Comparison of ENCODE assay signal across 22 cellular contexts in the genomic region with DNA sequence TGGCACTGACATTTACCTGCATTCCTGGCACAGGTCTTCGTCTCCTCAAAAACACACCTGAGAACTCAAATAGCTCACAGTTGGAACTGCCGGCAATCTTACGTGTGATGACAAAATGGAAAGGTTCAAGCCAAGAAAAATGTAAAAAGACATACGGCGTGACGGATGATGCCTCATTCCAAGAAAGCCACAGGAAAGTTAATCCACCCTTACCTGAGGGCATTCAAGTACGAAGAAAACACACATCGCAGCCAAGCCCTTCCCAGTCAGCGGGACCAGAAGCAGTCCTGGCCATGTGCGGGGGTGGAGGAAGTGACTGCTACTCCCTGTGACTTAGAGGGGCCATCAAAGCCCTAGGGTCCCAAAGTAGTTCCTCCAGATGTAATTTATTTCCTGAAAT.
DNase-seq lines count a peak whose midpoint lies in the region; ATAC-seq, FAIRE-seq and TF ChIP-seq lines count a peak whose summit lies in the region.
"Had no signal": no experiment of that assay in that cellular context is flagged by ENCODE, and none has a peak within 500 bp of the region (broad histone marks: within the 10 kb centered on the region; RNA-seq: fewer than 3 reads in every experiment).

No MANE protein-coding gene starts in this region.

- H3K9me3 Mint-ChIP-seq in WTC11: no peaks in the 10 kb centered on the region
- no peaks in the 10 kb centered on the region for H3K9me3 Mint-ChIP-seq in CD4-positive, alpha-beta T cell

- H3K4ac ChIP-seq in H1 (replicated peaks; ENCODE audit: insufficient read length, low read depth, low read length): no peak overlapping the region

- no peak overlapping the region for H4K91ac ChIP-seq in H1 (replicated peaks; ENCODE audit: insufficient read length, low read length)

- H2BK12ac ChIP-seq in H1 (ENCODE audit: low read depth, low read length): no peak overlapping the region

- H3K36me3 Mint-ChIP-seq in WTC11: no peaks in the 10 kb centered on the region
- H3K36me3 Mint-ChIP-seq in CD4-positive, alpha-beta T cell (ENCODE audit: low read depth): no peaks in the 10 kb centered on the region

- H4K8ac ChIP-seq in H1 (ENCODE audit: extremely low read depth, insufficient read depth, low read length): no peak overlapping the region

- H3K23ac ChIP-seq in H1 (ENCODE audit: insufficient read length): no peak overlapping the region

- H3K4me1 ChIP-seq in H1 (replicated peaks in 1 of 4; ENCODE audit: control insufficient read depth in 3 of 4, insufficient read depth in 4 of 4, low read length in 3 of 4): peaks cover 0 to 14% (median 8%) of the 10 kb centered on the region in 4 experiments; a peak in 5 of 7 replicates
- H3K4me1 ChIP-seq in prostate gland (replicated peaks): no peaks in the 10 kb centered on the region
- H3K4me1 ChIP-seq: A549, BE2C had no signal

- H2AFZ ChIP-seq in H1 (ENCODE audit: low read length): peak overlapping the region; percentile 41

- 97% methylated on average over 10 of the region's 10 CpGs; no CpG with 5 or more reads in 1 of the 2 experiments for WGBS in H1 (ENCODE audit: extremely low coverage in 1 of 2, insufficient coverage in 1 of 2, insufficient read length in 1 of 2, insufficient replicate concordance in 2 of 2, low coverage in 1 of 2, low lambda C conversion rate in 2 of 2, missing lambda C conversion rate in 1 of 2), 2 experiments
- 53% methylated on average over 10 of the region's 10 CpGs for WGBS in prostate gland

- POLR2A ChIA-PET in WTC11 (lab: Charles Lee) (no interaction called here), H1 (lab: Charles Lee; ENCODE audit: partially characterized antibody) (no interaction called here)
- POLR2A ChIA-PET in CD4-positive, alpha-beta T cell (lab: Charles Lee): no interaction called here

- no peak for TF ChIP-seq CTCF in WTC11 (IDR thresholded peaks at IDR 0.05)
- no peak for TF ChIP-seq CTCF in H1 (IDR thresholded peaks at IDR 0.05; ENCODE audit: control extremely low read depth in 1 of 3, insufficient read depth in 1 of 3, low read depth in 1 of 3, low read length in 3 of 3)
- TF ChIP-seq CTCF in prostate gland (IDR thresholded peaks at IDR 0.05): no peak
- TF ChIP-seq CTCF in CD4-positive, alpha-beta T cell (IDR thresholded peaks at IDR 0.05): no peak

- intact Hi-C loops in prostate gland (cut with DNase I): no loop called here
- intact Hi-C loops in CD4-positive, alpha-beta T cell (cut with DNase I, micrococcal nuclease): no loop called here

- ATAC-seq in WTC11: no peak
- no peak for ATAC-seq in CD4-positive, alpha-beta T cell (ENCODE audit: poor library complexity)
- ATAC-seq: A549 had no signal

- H3K9me3 ChIP-seq in H1 (ENCODE audit: insufficient read depth in 2 of 2, low read depth in 1 of 2, low read length in 1 of 2) (no peaks in the 10 kb centered on the region), prostate gland (no peaks in the 10 kb centered on the region)
- no peaks in the 10 kb centered on the region for H3K9me3 ChIP-seq in CD4-positive, alpha-beta T cell (ENCODE audit: control insufficient read depth, low read length)
- H3K9me3 ChIP-seq: A549, BE2C, HAP-1 had no signal

- H3K27me3 Mint-ChIP-seq in WTC11 (ENCODE audit: low read depth): no peaks in the 10 kb centered on the region
- no peaks in the 10 kb centered on the region for H3K27me3 Mint-ChIP-seq in CD4-positive, alpha-beta T cell

- no peak overlapping the region for H2AK5ac ChIP-seq in H1 (ENCODE audit: low read depth, low read length)

- H2BK20ac ChIP-seq in H1 (ENCODE audit: low read length): no peak overlapping the region

- H3K9ac ChIP-seq in H1 (replicated peaks in 1 of 4; ENCODE audit: extremely low read depth in 1 of 4, low read depth in 3 of 4, low read length in 3 of 4): no peak overlapping the region
- H3K9ac ChIP-seq: KMS-11 had no signal

- no peak overlapping the region for H3K4me3 Mint-ChIP-seq in WTC11
- H3K4me3 Mint-ChIP-seq in CD4-positive, alpha-beta T cell: no peak overlapping the region

- TF ChIP-seq RAD21 in H1 (IDR thresholded peaks at IDR 0.05 in 1 of 2, conservative IDR thresholded peaks at IDR 0.05 in 1 of 2; ENCODE audit: low read depth in 2 of 2, low read length in 2 of 2): no peak

- H3K4me2 ChIP-seq in H1 (ENCODE audit: insufficient read depth in 1 of 2, low read depth in 2 of 2, low read length in 2 of 2): no peak overlapping the region; a peak in 1 of 4 replicates
- H3K4me2 ChIP-seq: A549, KMS-11 had no signal

- H3K18ac ChIP-seq in H1 (ENCODE audit: extremely low read depth, low read length): no peak overlapping the region

- no peaks in the 10 kb centered on the region for H3K23me2 ChIP-seq in H1 (ENCODE audit: low read depth, low read length)

- 0 out of 2 replicates have a peak overlapping the region, but pooled peaks have one; percentile 28 for H3K27ac ChIP-seq in H1 (ENCODE audit: low read depth, low read length)
- H3K27ac ChIP-seq in prostate gland: no peak overlapping the region
- no peak overlapping the region for H3K27ac ChIP-seq in CD4-positive, alpha-beta T cell (ENCODE audit: low read depth, low read length)
- H3K27ac ChIP-seq: A549, HL-60, KMS-11 had no signal

- no peak overlapping the region for H2BK15ac ChIP-seq in H1 (ENCODE audit: low read length)

- no peak overlapping the region for H3K14ac ChIP-seq in H1 (ENCODE audit: insufficient read length)

- H4K20me1 ChIP-seq in H1 (replicated peaks in 1 of 2; ENCODE audit: control insufficient read depth in 1 of 2, insufficient read depth in 2 of 2, low read length in 2 of 2): no peaks in the 10 kb centered on the region

- H2BK120ac ChIP-seq in H1 (replicated peaks; ENCODE audit: low read depth, low read length): no peak overlapping the region

- CTCF ChIA-PET in WTC11 (lab: Charles Lee): no interaction called here
- CTCF ChIA-PET in H1 (lab: Charles Lee; ENCODE audit: partially characterized antibody): no interaction called here
- CTCF ChIA-PET in CD4-positive, alpha-beta T cell (lab: Charles Lee): no interaction called here

- H3K56ac ChIP-seq in H1 (replicated peaks; ENCODE audit: insufficient read length, low read depth, low read length): no peak overlapping the region

- in situ Hi-C loops in G401 (cut with HindIII; ENCODE audit: low sequenced_read_pairs): no loop called here

- no peaks in the 10 kb centered on the region for H3K79me1 ChIP-seq in H1 (ENCODE audit: low read depth, low read length)

- FAIRE-seq in H1 (lab: Jason Lieb, UNC) (no peak), H54 (lab: Jason Lieb, UNC) (no peak)
- FAIRE-seq: A549, GM12891, RCC 7860 had no signal

- H3K36me3 ChIP-seq in H1 (ENCODE audit: control insufficient read depth in 2 of 4, insufficient read depth in 4 of 4, low read length in 3 of 4) (no peaks in the 10 kb centered on the region), prostate gland (no peaks in the 10 kb centered on the region)
- H3K36me3 ChIP-seq: BE2C, HAP-1 had no signal

- H3K27me3 ChIP-seq in H1 (replicated peaks in 1 of 4; ENCODE audit: control insufficient read depth in 3 of 4, extremely low read depth in 1 of 4, insufficient read depth in 3 of 4, low read length in 3 of 4): no peaks in the 10 kb centered on the region
- H3K27me3 ChIP-seq in prostate gland (replicated peaks; ENCODE audit: insufficient read depth): no peaks in the 10 kb centered on the region
- no peaks in the 10 kb centered on the region for H3K27me3 ChIP-seq in CD4-positive, alpha-beta T cell (ENCODE audit: control insufficient read depth, insufficient read depth, low read length)
- H3K27me3 ChIP-seq: BE2C had no signal

- H3K4me3 ChIP-seq in H1 (ENCODE audit: extremely low read depth in 1 of 4, insufficient read depth in 2 of 4, low read depth in 3 of 4, low read length in 4 of 4) (no peak overlapping the region), prostate gland (no peak overlapping the region)
- H3K4me3 ChIP-seq: A549, HAP-1 had no signal

- no peak overlapping the region for H2BK5ac ChIP-seq in H1 (ENCODE audit: low read depth, low read length)

- H3K4me1 Mint-ChIP-seq in WTC11: peaks cover 46% of the 10 kb centered on the region
- no peaks in the 10 kb centered on the region for H3K4me1 Mint-ChIP-seq in CD4-positive, alpha-beta T cell (ENCODE audit: low read depth)

- TF ChIP-seq POLR2A in H1 (IDR thresholded peaks at IDR 0.05; ENCODE audit: control extremely low read depth in 1 of 2, low read depth in 2 of 2, low read length in 2 of 2) (no peak), prostate gland (IDR thresholded peaks at IDR 0.05) (no peak), H54 (IDR thresholded peaks at IDR 0.05; ENCODE audit: low read depth, low read length) (no peak)

- DNase-seq in G401 (ENCODE audit: low spot score) (peak; percentile 60), WTC11 (ENCODE audit: low spot score) (no peak), H1 (ENCODE audit: low read depth in 1 of 2, low spot score in 2 of 2) (no peak), prostate gland (ENCODE audit: low spot score) (peak; percentile 55), H54 (ENCODE audit: insufficient read length, low spot score) (no peak)
- DNase-seq in CD4-positive, alpha-beta T cell: no peak
- DNase-seq in activated CD8-positive, alpha-beta memory T cell treated with anti-CD3 and anti-CD28 coated beads, Interleukin-2, amount 50 U/mL, for 4 hours: no peak
- DNase-seq: BE2C, DMS79, NCI-H1105 treated with DMSO at 0.1 percent for 48 hours, NCI-H2029 treated with DMSO at 0.1 percent for 48 hours, NCI-H226, NCI-H524, NCI-H774, OCI-M1, Right ventricle myocardium superior had no signal

- no peak overlapping the region for H4K5ac ChIP-seq in H1 (ENCODE audit: insufficient read length, low read depth, low read length)

- H3K79me2 ChIP-seq in H1 (ENCODE audit: control insufficient read depth in 1 of 2, insufficient read depth in 2 of 2, low read length in 2 of 2): no peaks in the 10 kb centered on the region

- peak overlapping the region; percentile 38; the same call in 1 of the 2 replicates for H3K27ac Mint-ChIP-seq in WTC11
- H3K27ac Mint-ChIP-seq in CD4-positive, alpha-beta T cell: no peak overlapping the region

- TF ChIP-seq EP300 in H1 (IDR thresholded peaks at IDR 0.05; ENCODE audit: borderline replicate concordance in 1 of 2, low read depth in 2 of 2, low read length in 2 of 2): no peak

TF ChIP-seq in WTC11, 78 proteins besides CTCF, POLR2A, EP300 and RAD21 (continues in another document):
- no peak for TF ChIP-seq CBFB (CRISPR knock-in tag; IDR thresholded peaks at IDR 0.05; ENCODE audit: low read depth)
- TF ChIP-seq JAZF1 (CRISPR knock-in tag; IDR thresholded peaks at IDR 0.05): no peak

TF ChIP-seq in H1, 55 proteins besides CTCF, POLR2A, EP300 and RAD21 (continues in another document):
- TF ChIP-seq HDAC2 (IDR thresholded peaks at IDR 0.05; ENCODE audit: borderline replicate concordance in 1 of 2, low read depth in 2 of 2, low read length in 2 of 2) (no peak), TAF7 (optimal IDR thresholded peaks at IDR 0.05; ENCODE audit: borderline replicate concordance, low read depth, low read length) (no peak), SP4 (IDR thresholded peaks at IDR 0.05; ENCODE audit: low read length) (no peak), RNF2 (IDR thresholded peaks at IDR 0.05; ENCODE audit: borderline replicate concordance, low read depth, low read length, missing control alignments, poor library complexity, severe bottlenecking) (no peak), TAF1 (IDR thresholded peaks at IDR 0.05; ENCODE audit: low read depth, low read length) (no peak), ZNF274 (IDR thresholded peaks at IDR 0.05; ENCODE audit: borderline replicate concordance, extremely low read depth, low read length) (no peak), POU5F1 (IDR thresholded peaks at IDR 0.05; ENCODE audit: low read depth, low read length) (no peak)

Comparison
In these comparisons a context has a peak if more than half of its experiments do, and no peak if none do; other contexts are left out.
1. DNase-seq: peak in G401 (single experiment) and prostate gland (single experiment); none in WTC11 (single experiment), H1 (0 of 2), H54 (single experiment), CD4-positive, alpha-beta T cell (0 of 10) and activated CD8-positive, alpha-beta memory T cell treated with anti-CD3 and anti-CD28 coated beads, Interleukin-2, amount 50 U/mL, for 4 hours (single experiment).